ENCODE assay signal across 10 cellular contexts in genomic region chr13:99971576-99972189, GRCh38. TPM values are rescaled to one million over a fixed set of nuclear protein-coding genes. Genes with fewer than 3 reads are reported as not detected.
DNase-seq lines count a peak whose midpoint lies in the region; ATAC-seq and TF ChIP-seq lines count a peak whose summit lies in the region.
"Had no signal": no experiment of that assay in that cellular context is flagged by ENCODE, and none has a peak within 500 bp of the region (broad histone marks: within the 10 kb centered on the region; RNA-seq: fewer than 3 reads in every experiment).

ZIC5 (minus strand) TSS chr13:99971767; CDS start chr13:99971603, 164 bp downstream.

- no peak within 1 kb of the TSS for H3K27ac ChIP-seq in RWPE2 (ENCODE audit: poor library complexity, severe bottlenecking)
- H3K27ac ChIP-seq in fibroblast of lung (ENCODE audit: insufficient read depth, low read length) = no peak within 1 kb of the TSS

- ATAC-seq in RWPE2 (ENCODE audit: low read depth) = no peak
- ATAC-seq in stimulated activated naive CD8-positive, alpha-beta T cell treated with anti-CD3 and anti-CD28 coated beads, Interleukin-15, amount 100 ng/mL, for 72 hours = no peak
- no peak for ATAC-seq in GM18502 (IDR thresholded peaks at IDR 0.05; ENCODE audit: poor library complexity, unreplicated experiment)
- no peak for ATAC-seq in GM21737 (IDR thresholded peaks at IDR 0.05; ENCODE audit: unreplicated experiment)

- no peaks in the 10 kb centered on the region for H3K36me3 ChIP-seq in RWPE2 (ENCODE audit: low read depth)
- no peaks in the 10 kb centered on the region for H3K36me3 ChIP-seq in fibroblast of lung (ENCODE audit: control insufficient read depth, insufficient read depth, low read length)

- H4K20me1 ChIP-seq in fibroblast of lung (ENCODE audit: control insufficient read depth, extremely low read depth, insufficient read depth, low read length) = peaks cover 1% of the 10 kb centered on the region

- H3K4me1 ChIP-seq in RWPE2 (ENCODE audit: insufficient read depth, poor library complexity, severe bottlenecking) (no peaks in the 10 kb centered on the region), fibroblast of lung (ENCODE audit: control insufficient read depth, extremely low read depth, insufficient read depth, low read length) (no peaks in the 10 kb centered on the region)

- H3K9me3 Mint-ChIP-seq in stimulated activated naive CD8-positive, alpha-beta T cell treated with anti-CD3 and anti-CD28 coated beads, Interleukin-15, amount 100 ng/mL, for 72 hours = no peaks in the 10 kb centered on the region

- no peaks in the 10 kb centered on the region for H3K79me2 ChIP-seq in fibroblast of lung (ENCODE audit: control insufficient read depth, insufficient read depth, low read length)

- peaks cover 31% of the 10 kb centered on the region for H3K4me1 Mint-ChIP-seq in stimulated activated naive CD8-positive, alpha-beta T cell treated with anti-CD3 and anti-CD28 coated beads, Interleukin-15, amount 100 ng/mL, for 72 hours

- peaks cover 88% of the 10 kb centered on the region for H3K27me3 Mint-ChIP-seq in stimulated activated naive CD8-positive, alpha-beta T cell treated with anti-CD3 and anti-CD28 coated beads, Interleukin-15, amount 100 ng/mL, for 72 hours

- TF ChIP-seq CTCF in RWPE2 (IDR thresholded peaks at IDR 0.05; ENCODE audit: poor library complexity, severe bottlenecking) (no peak), fibroblast of lung (conservative IDR thresholded peaks at IDR 0.05 in 1 of 2, IDR thresholded peaks at IDR 0.05 in 1 of 2; ENCODE audit: low read depth in 1 of 2, low read length in 2 of 2) (no peak)

- H3K9ac ChIP-seq in fibroblast of lung (ENCODE audit: insufficient read depth, low read length) = no peak within 1 kb of the TSS

- DNase-seq in activated T-cell treated with anti-CD3 and anti-CD28 coated beads, Interleukin-2, amount 50 U/mL, for 1 hour = peak; percentile 24
- DNase-seq in activated T-cell treated with anti-CD3 and anti-CD28 coated beads for 4 hours (no peak), RWPE2 (ENCODE audit: low spot score) (peak; percentile 50), fibroblast of lung (ENCODE audit: low read depth in 2 of 2) (no peak), NCI-H1417 treated with DMSO at 0.1 percent for 48 hours (lab: John Stamatoyannopoulos, UW) (no peak)
- no peak for DNase-seq in stimulated activated naive CD8-positive, alpha-beta T cell treated with anti-CD3 and anti-CD28 coated beads, Interleukin-15, amount 100 ng/mL, for 72 hours
- DNase-seq: Calu3 had no signal

- peak within 1 kb of the TSS; percentile 13 to 57 for H3K4me3 Mint-ChIP-seq in stimulated activated naive CD8-positive, alpha-beta T cell treated with anti-CD3 and anti-CD28 coated beads, Interleukin-15, amount 100 ng/mL, for 72 hours

- peak within 1 kb of the TSS in 1 of 2 donors; percentile 85 for H3K27ac Mint-ChIP-seq in stimulated activated naive CD8-positive, alpha-beta T cell treated with anti-CD3 and anti-CD28 coated beads, Interleukin-15, amount 100 ng/mL, for 72 hours

- H3K4me3 ChIP-seq in RWPE2 (ENCODE audit: severe bottlenecking) = peak within 1 kb of the TSS; percentile 22
- H3K4me3 ChIP-seq in fibroblast of lung (replicated peaks in 1 of 4; ENCODE audit: control extremely low read depth in 1 of 4, insufficient read depth in 1 of 4, low read depth in 3 of 4, low read length in 4 of 4) = no peak within 1 kb of the TSS

- H2AFZ ChIP-seq in fibroblast of lung (ENCODE audit: low read length) = no peak within 1 kb of the TSS

- H3K27me3 ChIP-seq in RWPE2 (ENCODE audit: insufficient read depth, poor library complexity, severe bottlenecking) (peaks cover 91% of the 10 kb centered on the region), fibroblast of lung (ENCODE audit: control insufficient read depth, insufficient read depth, low read length) (peaks cover 84% of the 10 kb centered on the region)

- H3K9me3 ChIP-seq in RWPE2 (ENCODE audit: severe bottlenecking) = no peaks in the 10 kb centered on the region
- no peaks in the 10 kb centered on the region for H3K9me3 ChIP-seq in fibroblast of lung (ENCODE audit: control insufficient read depth, insufficient read depth, low read depth, low read length)

- peak within 1 kb of the TSS; percentile 25 for H3K4me2 ChIP-seq in fibroblast of lung (ENCODE audit: extremely low read depth, insufficient read depth, low read length)

RNA-seq across cellular contexts. Expression of gene ZIC5, which starts in this region (rescaled TPM):
- not detected in 2 replicates for total RNA-seq in fibroblast of lung
- not detected in 2 replicates for polyA plus RNA-seq in fibroblast of lung
- polyA plus RNA-seq in fibroblast of lung (2012) = not detected in 2 replicates
- not detected in 2 replicates for polyA minus RNA-seq in fibroblast of lung (ENCODE audit: low replicate concordance)
- total RNA-seq: RPMI7951 had no signal

Comparison
In these comparisons a context has a peak if more than half of its experiments do, and no peak if none do; other contexts are left out.
1. DNase-seq: peak in activated T-cell treated with anti-CD3 and anti-CD28 coated beads, Interleukin-2, amount 50 U/mL, for 1 hour (single experiment) and RWPE2 (single experiment); none in activated T-cell treated with anti-CD3 and anti-CD28 coated beads for 4 hours (single experiment), fibroblast of lung (0 of 2), stimulated activated naive CD8-positive, alpha-beta T cell treated with anti-CD3 and anti-CD28 coated beads, Interleukin-15, amount 100 ng/mL, for 72 hours (0 of 2) and NCI-H1417 treated with DMSO at 0.1 percent for 48 hours (single experiment).